1 cellular context compared by ENCODE assay signal in genomic region chr10:44935201-44935960, GRCh38.
TF ChIP-seq lines count a peak whose summit lies in the region.

No MANE protein-coding gene starts in this region.

TF ChIP-seq in HepG2, 621 proteins besides CTCF, POLR2A, EP300 and RAD21 (continued from another document and continues in another):
- TF ChIP-seq THAP9 (CRISPR knock-in tag; IDR thresholded peaks at IDR 0.05; ENCODE audit: borderline replicate concordance) (peak; percentile 63; the same call in 1 of the 2 replicates), ZNF572 (CRISPR knock-in tag; IDR thresholded peaks at IDR 0.05) (no peak; the same call in 1 of the 2 replicates), ATF7 (IDR thresholded peaks at IDR 0.05) (peak; percentile 20; the same call in 1 of the 2 replicates), ATF7 (CRISPR knock-in tag; IDR thresholded peaks at IDR 0.05) (peak; percentile 87), ZNF232 (CRISPR knock-in tag; IDR thresholded peaks at IDR 0.05; ENCODE audit: borderline replicate concordance) (peak; percentile 93; the same call in 1 of the 2 replicates), HMGA1 (CRISPR knock-in tag; conservative IDR thresholded peaks at IDR 0.05) (no peak), ARID5B (CRISPR knock-in tag; IDR thresholded peaks at IDR 0.05) (peak; percentile 91), ZNF720 (CRISPR knock-in tag; IDR thresholded peaks at IDR 0.05) (no peak), ZBED4 (CRISPR knock-in tag; IDR thresholded peaks at IDR 0.05; ENCODE audit: borderline replicate concordance) (peak; percentile 91; the same call in 1 of the 2 replicates), HDAC6 (IDR thresholded peaks at IDR 0.05; ENCODE audit: low read depth, low read length) (no peak), ZNF207 (IDR thresholded peaks at IDR 0.05; ENCODE audit: borderline replicate concordance) (no peak), ZBTB46 (CRISPR knock-in tag; IDR thresholded peaks at IDR 0.05; ENCODE audit: borderline replicate concordance) (no peak), ZBTB42 (CRISPR knock-in tag; IDR thresholded peaks at IDR 0.05) (no peak), ZNF512B (CRISPR knock-in tag; IDR thresholded peaks at IDR 0.05; ENCODE audit: borderline replicate concordance) (no peak), ZNF598 (CRISPR knock-in tag; IDR thresholded peaks at IDR 0.05; ENCODE audit: borderline replicate concordance) (0 out of 2 replicates have a peak, but pooled peaks have one; percentile 36), KDM6A (CRISPR knock-in tag; IDR thresholded peaks at IDR 0.05; ENCODE audit: low read depth) (no peak), DNMT1 (CRISPR knock-in tag; IDR thresholded peaks at IDR 0.05) (no peak), RFXAP (CRISPR knock-in tag; IDR thresholded peaks at IDR 0.05; ENCODE audit: borderline replicate concordance) (peak; percentile 53; the same call in 1 of the 2 replicates), ZNF558 (CRISPR knock-in tag; IDR thresholded peaks at IDR 0.05; ENCODE audit: borderline replicate concordance) (no peak), ZGPAT (CRISPR knock-in tag; IDR thresholded peaks at IDR 0.05) (peak; percentile 93), MEF2D (CRISPR knock-in tag; IDR thresholded peaks at IDR 0.05) (peak; percentile 85), BORCS8-MEF2B (CRISPR knock-in tag; IDR thresholded peaks at IDR 0.05) (peak; percentile 85), E2F5 (CRISPR knock-in tag; conservative IDR thresholded peaks at IDR 0.05) (no peak), MYNN (CRISPR knock-in tag; IDR thresholded peaks at IDR 0.05; ENCODE audit: low read depth) (no peak), U2AF2 (IDR thresholded peaks at IDR 0.05; ENCODE audit: low read depth, low read length) (no peak), SALL2 (CRISPR knock-in tag; IDR thresholded peaks at IDR 0.05) (peak; percentile 58; the same call in 1 of the 2 replicates), FOXC1 (CRISPR knock-in tag; IDR thresholded peaks at IDR 0.05; ENCODE audit: borderline replicate concordance) (peak; percentile 77; the same call in 1 of the 2 replicates), BHLHE40 (IDR thresholded peaks at IDR 0.05; ENCODE audit: low read length) (peak; percentile 28; the same call in 1 of the 2 replicates)
- TF ChIP-seq, protein P1, sequence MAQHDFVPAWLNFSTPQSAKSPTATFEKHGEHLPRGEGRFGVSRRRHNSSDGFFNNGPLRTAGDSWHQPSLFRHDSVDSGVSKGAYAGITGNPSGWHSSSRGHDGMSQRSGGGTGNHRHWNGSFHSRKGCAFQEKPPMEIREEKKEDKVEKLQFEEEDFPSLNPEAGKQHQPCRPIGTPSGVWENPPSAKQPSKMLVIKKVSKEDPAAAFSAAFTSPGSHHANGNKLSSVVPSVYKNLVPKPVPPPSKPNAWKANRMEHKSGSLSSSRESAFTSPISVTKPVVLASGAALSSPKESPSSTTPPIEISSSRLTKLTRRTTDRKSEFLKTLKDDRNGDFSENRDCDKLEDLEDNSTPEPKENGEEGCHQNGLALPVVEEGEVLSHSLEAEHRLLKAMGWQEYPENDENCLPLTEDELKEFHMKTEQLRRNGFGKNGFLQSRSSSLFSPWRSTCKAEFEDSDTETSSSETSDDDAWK (CRISPR knock-in tag; IDR thresholded peaks at IDR 0.05) = no peak
